In genomic region chr12:109385339-109386078, GRCh38 we compare ENCODE assay signal across 7 cellular contexts. TPM values are rescaled to one million over a fixed set of nuclear protein-coding genes. Genes with fewer than 3 reads are reported as not detected.
DNase-seq lines count a peak whose midpoint lies in the region; ATAC-seq and TF ChIP-seq lines count a peak whose summit lies in the region.

No MANE protein-coding gene starts in this region.

- no peaks in the 10 kb centered on the region for H3K4me1 ChIP-seq in parathyroid adenoma

- in situ Hi-C loops in G401 (cut with HindIII; ENCODE audit: low sequenced_read_pairs), result no loop called here

- H3K4me2 ChIP-seq in parathyroid adenoma (ENCODE audit: low read length), result no peak overlapping the region

- ATAC-seq in GM19395 (IDR thresholded peaks at IDR 0.05; ENCODE audit: unreplicated experiment) (no peak), HG02840 (IDR thresholded peaks at IDR 0.05; ENCODE audit: low FRiP score, unreplicated experiment) (no peak)

- H3K36me3 ChIP-seq in parathyroid adenoma (ENCODE audit: control insufficient read depth, insufficient read depth, low read length), result no peaks in the 10 kb centered on the region

- H3K4me3 ChIP-seq in fibroblast of pulmonary artery (replicated peaks; ENCODE audit: low read depth, low read length) (no peak overlapping the region), parathyroid adenoma (ENCODE audit: low read depth, low read length) (no peak overlapping the region)

- H3K9ac ChIP-seq in parathyroid adenoma, result no peak overlapping the region

- DNase-seq in G401 (ENCODE audit: low spot score) (peak; percentile 66), LoVo (ENCODE audit: low spot score) (peak; percentile 63), SIG-M5 treated with dmso at 0.1 percent for 504 hours (lab: John Stamatoyannopoulos, UW; ENCODE audit: unreplicated experiment) (peak; percentile 62), fibroblast of pulmonary artery (ENCODE audit: low read depth) (peak; percentile 70)

- H3K27me3 ChIP-seq in parathyroid adenoma (ENCODE audit: control insufficient read depth, insufficient read depth, low read length), result no peaks in the 10 kb centered on the region

- peak; percentile 54 for TF ChIP-seq CTCF in fibroblast of pulmonary artery (IDR thresholded peaks at IDR 0.05; ENCODE audit: low read length, missing control alignments)
- peak; percentile 55 for TF ChIP-seq CTCF in parathyroid adenoma (IDR thresholded peaks at IDR 0.05)

- no peaks in the 10 kb centered on the region for H3K9me3 ChIP-seq in parathyroid adenoma (ENCODE audit: control insufficient read depth, low read length)

- no peak overlapping the region for H3K27ac ChIP-seq in parathyroid adenoma

- no peaks in the 10 kb centered on the region for H3K79me2 ChIP-seq in parathyroid adenoma

- no peak overlapping the region for H2AFZ ChIP-seq in parathyroid adenoma

RNA-seq across cellular contexts. Expression of gene MYO1H, which starts 37.8 kb away (rescaled TPM):
- total RNA-seq in G401 (2014; rRNA removed; shearing (Covaris generic)), result not detected in 2 replicates
